20 cellular contexts compared by ENCODE assay signal in the genomic region with DNA sequence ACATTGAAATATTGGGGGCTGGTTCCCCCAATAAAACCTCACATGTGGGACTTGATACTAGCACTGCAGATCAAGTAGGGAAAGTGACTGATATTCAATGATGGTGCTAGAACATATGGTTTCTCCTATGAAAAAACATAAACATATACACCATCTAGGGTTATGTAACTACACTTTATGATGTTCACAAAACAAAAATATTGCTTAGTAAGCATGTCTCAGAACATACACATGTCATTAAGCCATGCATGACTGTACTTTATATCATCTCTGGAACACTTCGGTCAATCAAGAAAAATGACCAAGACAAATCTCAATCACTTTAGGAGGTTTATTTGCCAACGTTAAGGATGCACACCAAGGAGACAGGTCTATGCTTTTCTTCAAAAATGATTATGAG. TPM values are rescaled to one million over a fixed set of nuclear protein-coding genes. Genes with fewer than 3 reads are reported as not detected.
A peak's percentile ranks its signal among the peaks of the same experiment; 100 is the strongest.
DNase-seq lines count a peak whose midpoint lies in the region; ATAC-seq, FAIRE-seq and TF ChIP-seq lines count a peak whose summit lies in the region.
"Had no signal": no experiment of that assay in that cellular context is flagged by ENCODE, and none has a peak within 500 bp of the region (broad histone marks: within the 10 kb centered on the region; RNA-seq: fewer than 3 reads in every experiment).

No MANE protein-coding gene starts in this region.

- no peaks in the 10 kb centered on the region for H3K79me1 ChIP-seq in IMR-90 (ENCODE audit: low read depth in 1 of 2, low read length in 2 of 2)

- in situ Hi-C loops in IMR-90 (cut with MboI; ENCODE audit: low sequenced_read_pairs) = no loop called here

- H3K4me2 ChIP-seq in A549 (no peak overlapping the region), IMR-90 (ENCODE audit: low read depth, low read length) (no peak overlapping the region)
- H3K4me2 ChIP-seq: BLaER1 treated with 17β-estradiol and CSF1 and Interleukin-3, amounts not matched to agents 10 nM and 100 nM had no signal

- TF ChIP-seq RAD21 in A549 (conservative IDR thresholded peaks at IDR 0.05 in 1 of 2, IDR thresholded peaks at IDR 0.05 in 1 of 2) = no peak
- no peak for TF ChIP-seq RAD21 in IMR-90 (IDR thresholded peaks at IDR 0.05; ENCODE audit: low read length)

- H4K20me1 ChIP-seq in IMR-90 (ENCODE audit: insufficient read depth, low read length) = no peaks in the 10 kb centered on the region
- H4K20me1 ChIP-seq: BLaER1 treated with 17β-estradiol and CSF1 and Interleukin-3, amounts not matched to agents 10 nM and 100 nM had no signal

- no peak overlapping the region for H3K4ac ChIP-seq in IMR-90 (ENCODE audit: low read depth, low read length)

- H3K23ac ChIP-seq in IMR-90 (ENCODE audit: low read depth, low read length) = no peak overlapping the region

- BruUV-seq in IMR-90 (replicated peaks; lab: Mats Ljungman, UMichigan) = no TSS peak

- no peak overlapping the region for H2AK9ac ChIP-seq in IMR-90 (replicated peaks; ENCODE audit: low read depth, low read length, poor library complexity)

- H4K91ac ChIP-seq in IMR-90 (ENCODE audit: insufficient read depth, low read depth, low read length) = no peak overlapping the region

- no peak overlapping the region for H2AFZ ChIP-seq in IMR-90 (replicated peaks; ENCODE audit: low read length, poor library complexity)

- H3K36me3 ChIP-seq in IMR-90 (ENCODE audit: control insufficient read depth, insufficient read depth, low read length) = peaks cover 1% of the 10 kb centered on the region; the same call in 1 of the 2 replicates
- H3K36me3 ChIP-seq in subcutaneous abdominal adipose tissue (ENCODE audit: control insufficient read depth in 5 of 5, insufficient read depth in 5 of 5, low read length in 5 of 5) = peaks cover 4 to 20% (median 9%) of the 10 kb centered on the region in 5 donors

- no peak overlapping the region for H3K14ac ChIP-seq in IMR-90 (replicated peaks; ENCODE audit: low read depth, low read length)

- POLR2A ChIA-PET in A549 (lab: Yijun Ruan, JAX) = no interaction called here
- POLR2A ChIA-PET in IMR-90 (lab: Charles Lee; ENCODE audit: unreplicated experiment) = no interaction called here

- H3K9me1 ChIP-seq in IMR-90 (ENCODE audit: insufficient read depth, low read length) = no peaks in the 10 kb centered on the region

- H2BK15ac ChIP-seq in IMR-90 (ENCODE audit: low read depth, low read length) = no peak overlapping the region

- H3K9me3 ChIP-seq in A549 (peaks cover 8% of the 10 kb centered on the region; the same call in 2 of the 3 replicates), IMR-90 (ENCODE audit: control insufficient read depth, insufficient read depth, low read length) (peaks cover 38% of the 10 kb centered on the region), subcutaneous abdominal adipose tissue (ENCODE audit: control insufficient read depth in 5 of 5, low read length in 5 of 5) (peaks cover 50 to 95% (median 85%) of the 10 kb centered on the region in 5 donors)
- H3K9me3 ChIP-seq: Caco-2 had no signal

- H3K27me3 ChIP-seq in IMR-90 (ENCODE audit: control insufficient read depth, insufficient read depth, low read length) (no peaks in the 10 kb centered on the region), subcutaneous abdominal adipose tissue (ENCODE audit: control insufficient read depth in 5 of 5, insufficient read depth in 4 of 5, low read length in 5 of 5) (no peaks in the 10 kb centered on the region)
- H3K27me3 ChIP-seq: BLaER1 treated with 17β-estradiol and CSF1 and Interleukin-3, amounts not matched to agents 10 nM and 100 nM had no signal

- FAIRE-seq in A549 (lab: Jason Lieb, UNC) = no peak
- FAIRE-seq: A204.1, D721Med, G401.6, GM12891, GM19239 had no signal

- DNase-seq in A549 (ENCODE audit: low read depth in 1 of 2, low spot score in 1 of 2) (no peak), IMR-90 (no peak), posterior cingulate gyrus (no peak), NCI-H1694 (lab: John Stamatoyannopoulos, UW) (no peak)
- DNase-seq: 8988T; AML-193; Caco-2; Calu3; CD4-positive, alpha-beta T cell; CD8-positive, alpha-beta T cell; DMS79 treated with DMSO at 0.1 percent for 48 hours; GF-D8 had no signal

- no peak overlapping the region for H2BK5ac ChIP-seq in IMR-90 (ENCODE audit: low read depth, low read length, poor library complexity, severe bottlenecking)

- 47% methylated on average over 2 of the region's 2 CpGs for WGBS in A549 (ENCODE audit: missing lambda C conversion rate)
- no CpG with 5 or more reads among the region's 2 CpGs for WGBS in IMR-90 (ENCODE audit: extremely low coverage in 2 of 2, insufficient read length in 1 of 2), 2 experiments

- dilution Hi-C loops in IMR-90 (cut with HindIII; ENCODE audit: low sequenced_read_pairs, unreplicated experiment) = no loop called here

- TF ChIP-seq POLR2A in A549 (IDR thresholded peaks at IDR 0.05; ENCODE audit: low read length) (no peak), IMR-90 (IDR thresholded peaks at IDR 0.05; ENCODE audit: low read depth, low read length) (no peak)

- H3K4me3 ChIP-seq in A549 (no peak overlapping the region), IMR-90 (ENCODE audit: insufficient read depth, low read depth, low read length) (no peak overlapping the region), subcutaneous abdominal adipose tissue (ENCODE audit: low read depth in 1 of 5, low read length in 5 of 5) (peak overlapping the region in 4 of 5 donors; percentile 19 to 47 (median 40))
- H3K4me3 ChIP-seq: BLaER1 treated with 17β-estradiol and CSF1 and Interleukin-3, amounts not matched to agents 10 nM and 100 nM had no signal

- intact Hi-C loops in IMR-90 (cut with micrococcal nuclease) = no loop called here
- intact Hi-C loops in posterior cingulate gyrus (cut with DNase I) = no loop called here

- no peak overlapping the region for H3K18ac ChIP-seq in IMR-90 (ENCODE audit: low read depth, low read length)

- TF ChIP-seq EP300 in A549 (IDR thresholded peaks at IDR 0.05) = no peak

- CTCF ChIA-PET in A549 (lab: Yijun Ruan, JAX) = no interaction called here
- CTCF ChIA-PET in IMR-90 (lab: Yijun Ruan, JAX) = no interaction called here

- H2BK20ac ChIP-seq in IMR-90 (ENCODE audit: low read depth, low read length) = no peak overlapping the region

- H3K9ac ChIP-seq in IMR-90 (ENCODE audit: low read depth, low read length) (no peak overlapping the region), subcutaneous abdominal adipose tissue (ENCODE audit: low read length in 5 of 5) (no peak overlapping the region)
- H3K9ac ChIP-seq: BLaER1 treated with 17β-estradiol and CSF1 and Interleukin-3, amounts not matched to agents 10 nM and 100 nM had no signal

- H3K27ac ChIP-seq in A549 (no peak overlapping the region), IMR-90 (ENCODE audit: insufficient read depth, low read length) (no peak overlapping the region), subcutaneous abdominal adipose tissue (ENCODE audit: low read depth, low read length) (no peak overlapping the region)
- H3K27ac ChIP-seq: BLaER1 treated with 17β-estradiol and CSF1 and Interleukin-3, amounts not matched to agents 10 nM and 100 nM; C4-2B had no signal

- no peak overlapping the region for H2AK5ac ChIP-seq in IMR-90 (ENCODE audit: low read depth, low read length)

- no peak overlapping the region for H4K8ac ChIP-seq in IMR-90 (ENCODE audit: low read depth in 2 of 2, low read length in 2 of 2)

- TF ChIP-seq CTCF in A549 (IDR thresholded peaks at IDR 0.05) (no peak), IMR-90 (conservative IDR thresholded peaks at IDR 0.05; ENCODE audit: low read depth, low read length) (no peak)

- no peak overlapping the region for H2BK120ac ChIP-seq in IMR-90 (ENCODE audit: low read depth, low read length)

- no peak for ATAC-seq in A549
- ATAC-seq in IMR-90 (ENCODE audit: low read depth) = no peak
- ATAC-seq: CD8-positive, alpha-beta T cell had no signal

- no peaks in the 10 kb centered on the region for H3K4me1 ChIP-seq in A549
- no peaks in the 10 kb centered on the region for H3K4me1 ChIP-seq in IMR-90 (ENCODE audit: control insufficient read depth, insufficient read depth, low read length)
- H3K4me1 ChIP-seq in subcutaneous abdominal adipose tissue (ENCODE audit: control insufficient read depth in 5 of 5, insufficient read depth in 5 of 5, low read length in 5 of 5) = no peaks in the 10 kb centered on the region
- H3K4me1 ChIP-seq: BLaER1 treated with 17β-estradiol and CSF1 and Interleukin-3, amounts not matched to agents 10 nM and 100 nM; Caco-2 had no signal

- no peak overlapping the region for H4K5ac ChIP-seq in IMR-90 (ENCODE audit: low read depth, low read length)

- H3K56ac ChIP-seq in IMR-90 (ENCODE audit: extremely low read depth, insufficient read depth, low read length) = no peak overlapping the region

TF ChIP-seq in A549, 52 proteins besides CTCF, POLR2A, EP300 and RAD21:
- TF ChIP-seq MAFK (IDR thresholded peaks at IDR 0.05; ENCODE audit: partially characterized antibody) = peak; percentile 55
- TF ChIP-seq, protein P1, sequence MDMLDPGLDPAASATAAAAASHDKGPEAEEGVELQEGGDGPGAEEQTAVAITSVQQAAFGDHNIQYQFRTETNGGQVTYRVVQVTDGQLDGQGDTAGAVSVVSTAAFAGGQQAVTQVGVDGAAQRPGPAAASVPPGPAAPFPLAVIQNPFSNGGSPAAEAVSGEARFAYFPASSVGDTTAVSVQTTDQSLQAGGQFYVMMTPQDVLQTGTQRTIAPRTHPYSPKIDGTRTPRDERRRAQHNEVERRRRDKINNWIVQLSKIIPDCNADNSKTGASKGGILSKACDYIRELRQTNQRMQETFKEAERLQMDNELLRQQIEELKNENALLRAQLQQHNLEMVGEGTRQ (IDR thresholded peaks at IDR 0.05) = no peak

TF ChIP-seq in IMR-90, 13 proteins besides CTCF, POLR2A, EP300 and RAD21:
- TF ChIP-seq MAFK (IDR thresholded peaks at IDR 0.05; ENCODE audit: low read depth, low read length) = peak; percentile 64
- TF ChIP-seq, protein P1 (IDR thresholded peaks at IDR 0.05; ENCODE audit: low read depth, low read length) = no peak

RNA-seq across cellular contexts. Expression of gene ZNF717, which starts 57.4 kb away (rescaled TPM):
- polyA plus RNA-seq in A549 (2011; rRNA removed) (11.1 and 12.6 TPM in 2 replicates), A549 (2017; fragmentation: RNase III; extraction: RNeasy Plus Mini Kit Qiagen cat#74134 plus additional on column Dnase treatment) (2.8 to 3.5 TPM (median 3.3 TPM) in 3 replicates), IMR-90 (2012; rRNA removed) (4.6 and 6.0 TPM in 2 replicates)
- polyA plus RNA-seq in A549 (2012; cell fraction: cytosol; rRNA removed) = 2.4 and 2.9 TPM in 2 replicates
- polyA plus RNA-seq in A549 (2012; cell fraction: nucleus; rRNA removed) = 1.5 and 2.9 TPM in 2 replicates
- 10.6 and 10.8 TPM in 2 replicates for polyA minus RNA-seq in A549 (2011; rRNA and poly(A)+ RNA removed)
- 11.4 and 14.3 TPM in 2 replicates for total RNA-seq in IMR-90 (2012; rRNA removed)
- polyA plus RNA-seq in IMR-90 (2012; cell fraction: cytosol; rRNA removed) = 4.7 and 9.4 TPM in 2 replicates
- 2.8 and 17.9 TPM in 2 replicates for polyA plus RNA-seq in IMR-90 (2012; cell fraction: nucleus; rRNA removed; ENCODE audit: low replicate concordance)

Comparison
In these comparisons a context has a peak if more than half of its experiments do, and no peak if none do; other contexts are left out.
1. H3K4me3 ChIP-seq: peak in subcutaneous abdominal adipose tissue (4 of 5); none in A549 (single experiment) and IMR-90 (single experiment).